Comparison of ENCODE assay signal across 20 cellular contexts in the genomic region with DNA sequence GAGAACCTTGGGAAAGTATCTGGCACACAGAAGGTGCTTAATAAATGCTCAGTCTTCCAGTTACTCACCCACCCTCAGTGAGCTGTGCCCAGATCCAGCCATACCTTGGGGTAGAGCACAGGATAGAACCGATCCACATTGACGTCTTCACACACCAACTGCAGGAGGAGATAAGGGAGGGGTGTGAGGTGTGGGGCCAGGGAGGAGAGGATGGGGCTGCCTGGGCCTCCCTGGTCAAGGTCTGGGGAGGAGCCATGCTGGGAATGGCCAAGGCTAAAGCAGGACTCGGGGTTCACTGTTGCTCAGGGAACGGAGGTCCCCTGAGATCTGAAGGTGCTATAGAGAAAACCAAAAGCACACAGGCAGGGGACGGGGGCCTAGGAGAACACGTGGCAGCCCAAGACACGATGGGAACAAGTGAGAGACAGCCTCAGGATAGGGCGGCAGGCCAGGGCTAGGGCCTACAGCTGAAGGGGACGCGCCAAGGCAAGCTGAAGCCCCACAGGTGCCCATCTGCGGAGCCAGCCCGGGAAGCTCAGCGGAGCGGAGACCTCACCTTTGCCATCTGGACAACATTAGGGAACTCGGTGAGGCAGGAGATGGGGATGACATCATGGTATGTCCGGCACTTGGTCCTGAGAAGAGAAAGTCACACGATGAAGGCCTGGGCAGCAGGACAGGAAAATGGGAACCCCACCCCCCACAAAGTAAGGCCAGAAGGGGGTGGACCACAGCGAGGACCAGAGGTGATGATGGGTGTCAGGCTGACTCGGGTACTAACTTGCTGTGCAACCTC. TPM values are rescaled to one million over a fixed set of nuclear protein-coding genes. Genes with fewer than 3 reads are reported as not detected.
"Had no signal": no experiment of that assay in that cellular context is flagged by ENCODE, and none has a peak within 500 bp of the region (broad histone marks: within the 10 kb centered on the region; RNA-seq: fewer than 3 reads in every experiment).

No MANE protein-coding gene starts in this region.

- H3K36me3 ChIP-seq: heart left ventricle, sigmoid colon, uterus had no signal

- ATAC-seq: heart left ventricle; naive thymus-derived CD4-positive, alpha-beta T cell had no signal

- H3K4me3 Mint-ChIP-seq: naive thymus-derived CD4-positive, alpha-beta T cell had no signal

- DNase-seq: effector CD4-positive, alpha-beta T cell; heart left ventricle; hippocampal formation; kidney glomerular epithelial cell; mesendoderm; naive thymus-derived CD4-positive, alpha-beta T cell; posterior cingulate gyrus; sigmoid colon; stimulated activated CD4-positive, alpha-beta T cell treated with anti-CD3 and anti-CD28 coated beads, Interleukin-2, amount 100 ng/mL, for 24 hours; stimulated activated CD4-positive, alpha-beta T cell treated with anti-CD3 and anti-CD28 coated beads, Interleukin-4, amount 100 ng/mL, for 4 hours; stimulated activated naive CD4-positive, alpha-beta T cell; stomach; thyroid gland; upper lobe of left lung; uterus had no signal

- H3K36me3 Mint-ChIP-seq: naive thymus-derived CD4-positive, alpha-beta T cell had no signal

- H3K4me3 ChIP-seq: coronary artery, heart left ventricle, sigmoid colon, skin epidermis, stomach, thyroid gland, upper lobe of left lung, uterus had no signal

- H3K4me1 Mint-ChIP-seq: naive thymus-derived CD4-positive, alpha-beta T cell had no signal

- H3K4me1 ChIP-seq: heart left ventricle, sigmoid colon, uterus had no signal

- H3K9me3 ChIP-seq: heart left ventricle, sigmoid colon, stomach, thyroid gland, upper lobe of left lung, uterus had no signal

- H3K27ac ChIP-seq: coronary artery, heart left ventricle, sigmoid colon, skin epidermis, stomach, upper lobe of left lung, uterus had no signal

- FAIRE-seq: frontal cortex had no signal

- H3K27ac Mint-ChIP-seq: naive thymus-derived CD4-positive, alpha-beta T cell had no signal

RNA-seq across cellular contexts. Expression of a gene that starts 55.9 kb away (rescaled TPM):
- total RNA-seq: dermis microvascular lymphatic vessel endothelial cell, glomerular endothelial cell had no signal
- polyA plus RNA-seq: naive thymus-derived CD4-positive, alpha-beta T cell had no signal
